ENCODE assay signal across 17 cellular contexts in genomic region chr13:100848304-100848703, GRCh38.
"Had no signal": no experiment of that assay in that cellular context is flagged by ENCODE, and none has a peak within 500 bp of the region (broad histone marks: within the 10 kb centered on the region; RNA-seq: fewer than 3 reads in every experiment).

No MANE protein-coding gene starts in this region.

- H3K27me3 Mint-ChIP-seq: stimulated activated naive CD8-positive, alpha-beta T cell treated with anti-CD3 and anti-CD28 coated beads, Interleukin-15, Interleukin-2, amounts not matched to agents 100 ng/mL and 50 ng/mL, for 24 hours had no signal

- H3K4me3 Mint-ChIP-seq: activated T-cell treated with anti-CD3 and anti-CD28 coated beads, Interleukin-2, amount 50 U/mL, for 72 hours; naive thymus-derived CD4-positive, alpha-beta T cell; stimulated activated naive CD8-positive, alpha-beta T cell treated with anti-CD3 and anti-CD28 coated beads, Interleukin-15, Interleukin-2, amounts not matched to agents 100 ng/mL and 50 ng/mL, for 24 hours had no signal

- H3K27ac Mint-ChIP-seq: activated naive CD4-positive, alpha-beta T cell treated with anti-CD3 and anti-CD28 coated beads, Interleukin-2, amount 50 U/mL, for 72 hours; activated T-cell treated with anti-CD3 and anti-CD28 coated beads, Interleukin-2, amount 50 U/mL, for 72 hours; naive thymus-derived CD4-positive, alpha-beta T cell; stimulated activated naive CD8-positive, alpha-beta T cell treated with anti-CD3 and anti-CD28 coated beads, Interleukin-15, Interleukin-2, amounts not matched to agents 100 ng/mL and 50 ng/mL, for 24 hours had no signal

- H3K4me1 Mint-ChIP-seq: naive thymus-derived CD4-positive, alpha-beta T cell had no signal

- H3K27me3 ChIP-seq: adrenal gland, vagina had no signal

- H3K36me3 Mint-ChIP-seq: activated naive CD4-positive, alpha-beta T cell treated with anti-CD3 and anti-CD28 coated beads, Interleukin-2, amount 50 U/mL, for 72 hours; naive thymus-derived CD4-positive, alpha-beta T cell had no signal

- H3K4me1 ChIP-seq: adrenal gland, psoas muscle, vagina had no signal

- ATAC-seq: activated CD4-positive, CD25-positive, alpha-beta regulatory T cell treated with anti-CD3 and anti-CD28 coated beads, Interleukin-2, amount 50 U/mL, for 24 hours; activated naive CD4-positive, alpha-beta T cell treated with anti-CD3 and anti-CD28 coated beads, Interleukin-2, amount 50 U/mL, for 72 hours; activated T-cell treated with anti-CD3 and anti-CD28 coated beads, Interleukin-2, amount 50 U/mL, for 72 hours; left cardiac atrium; naive thymus-derived CD4-positive, alpha-beta T cell; psoas muscle; right cardiac atrium had no signal

- H3K27ac ChIP-seq: adrenal gland, psoas muscle, vagina had no signal

- H3K9me3 ChIP-seq: adrenal gland, psoas muscle, vagina had no signal

- H3K4me3 ChIP-seq: adrenal gland, psoas muscle, vagina had no signal

- DNase-seq: activated CD4-positive, alpha-beta T cell treated with anti-CD3 and anti-CD28 coated beads, Interleukin-2, amount 50 U/mL, for 1 hour; activated effector memory CD4-positive, alpha-beta T cell treated with anti-CD3 and anti-CD28 coated beads, Interleukin-2, amount 50 U/mL, for 16 hours; activated T-cell treated with anti-CD3 and anti-CD28 coated beads, Interleukin-2, amount 50 U/mL, for 72 hours; adrenal gland; cerebellar nuclear complex; cortex of kidney; left cardiac atrium; mesendoderm; naive thymus-derived CD4-positive, alpha-beta T cell; psoas muscle; right cardiac atrium; T-helper 9 cell; trophoblast cell had no signal

- H3K9me3 Mint-ChIP-seq: activated naive CD4-positive, alpha-beta T cell treated with anti-CD3 and anti-CD28 coated beads, Interleukin-2, amount 50 U/mL, for 72 hours; stimulated activated naive CD8-positive, alpha-beta T cell treated with anti-CD3 and anti-CD28 coated beads, Interleukin-15, Interleukin-2, amounts not matched to agents 100 ng/mL and 50 ng/mL, for 24 hours had no signal
